Comparison of ENCODE assay signal across 9 cellular contexts in the genomic region with DNA sequence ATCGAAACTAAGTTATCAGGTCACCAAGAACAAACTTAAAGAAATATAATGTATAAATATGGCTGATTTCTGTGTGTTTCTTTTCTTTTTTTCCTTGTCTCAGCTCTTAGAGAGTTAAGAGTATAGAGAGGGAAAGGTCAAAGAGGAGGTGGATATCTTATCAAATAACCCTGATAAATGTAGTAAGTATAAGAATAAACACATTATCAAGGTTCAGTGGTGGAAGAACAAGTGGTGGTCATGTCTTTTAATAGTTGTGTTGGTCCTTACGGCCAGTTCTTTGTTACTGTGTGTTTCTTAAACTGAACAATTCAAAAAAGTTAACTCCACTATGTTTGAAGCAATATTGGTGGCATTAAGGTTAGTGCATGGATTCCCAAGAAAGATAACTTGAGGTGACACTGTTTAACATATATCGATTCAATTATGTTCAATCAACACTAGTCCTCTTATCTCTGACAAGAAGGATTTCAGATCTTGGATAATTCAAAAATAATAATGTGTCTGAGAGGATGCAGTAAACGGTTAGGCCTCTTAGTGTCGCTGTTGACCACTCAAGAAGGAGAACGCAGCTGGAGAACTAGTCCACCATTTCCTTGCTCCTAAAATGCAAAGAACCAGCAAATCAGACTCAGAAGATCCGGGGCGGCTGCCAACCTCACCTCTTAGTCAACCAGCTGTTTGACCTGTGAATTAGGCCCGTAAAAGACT. TPM values are rescaled to one million over a fixed set of nuclear protein-coding genes. Genes with fewer than 3 reads are reported as not detected.
DNase-seq lines count a peak whose midpoint lies in the region; ATAC-seq, FAIRE-seq and TF ChIP-seq lines count a peak whose summit lies in the region.
"Had no signal": no experiment of that assay in that cellular context is flagged by ENCODE, and none has a peak within 500 bp of the region (broad histone marks: within the 10 kb centered on the region; RNA-seq: fewer than 3 reads in every experiment).

A gene (plus strand): TSS at position 588 of the 711 bp plus-strand sequence. CDS start 205 bp downstream, outside the sequence.

- no peaks in the 10 kb centered on the region; the same call in 1 of the 2 replicates for H3K27me3 ChIP-seq in IMR-90 (ENCODE audit: control insufficient read depth, insufficient read depth, low read length)
- no peaks in the 10 kb centered on the region for H3K27me3 ChIP-seq in mucosa of rectum (ENCODE audit: control insufficient read depth in 2 of 2, insufficient read depth in 2 of 2, low read length in 2 of 2)

- H3K4me2 ChIP-seq in IMR-90 (ENCODE audit: low read depth, low read length) = peak within 1 kb of the TSS; percentile 58; the same call in 1 of the 2 replicates

- H2AK5ac ChIP-seq in IMR-90 (ENCODE audit: low read depth, low read length) = no peak within 1 kb of the TSS

- POLR2A ChIA-PET in IMR-90 (lab: Charles Lee; ENCODE audit: unreplicated experiment) = interaction anchor here (0.6 kb wide), 1 partner anchor 653 kb away, joined by 4 read pairs; no protein-coding TSS in a partner anchor

- intact Hi-C loops in IMR-90 (cut with micrococcal nuclease) = no loop called here

- CTCF ChIA-PET in IMR-90 (lab: Yijun Ruan, JAX) = interaction anchor here (1.0 kb wide), 1 partner anchor 224 kb away, joined by 4 read pairs; no protein-coding TSS in a partner anchor

- H2BK5ac ChIP-seq in IMR-90 (ENCODE audit: low read depth, low read length, poor library complexity, severe bottlenecking) = no peak within 1 kb of the TSS

- H3K9me3 ChIP-seq in IMR-90 (ENCODE audit: control insufficient read depth, insufficient read depth, low read length) (peaks cover 47% of the 10 kb centered on the region), mucosa of rectum (ENCODE audit: control insufficient read depth in 2 of 2, low read length in 2 of 2) (peaks cover 27 to 32% of the 10 kb centered on the region in 2 donors)

- H3K27ac ChIP-seq in IMR-90 (ENCODE audit: insufficient read depth, low read length) (peak within 1 kb of the TSS; percentile 44), mucosa of rectum (ENCODE audit: low read depth in 2 of 2, low read length in 2 of 2) (no peak within 1 kb of the TSS)

- no peaks in the 10 kb centered on the region for H3K4me1 ChIP-seq in IMR-90 (ENCODE audit: control insufficient read depth, insufficient read depth, low read length)
- no peaks in the 10 kb centered on the region for H3K4me1 ChIP-seq in mucosa of rectum (ENCODE audit: control insufficient read depth in 2 of 2, insufficient read depth in 2 of 2, low read length in 2 of 2)

- no peak within 1 kb of the TSS for H4K91ac ChIP-seq in IMR-90 (ENCODE audit: insufficient read depth, low read depth, low read length)

- BruUV-seq in IMR-90 (replicated peaks; lab: Mats Ljungman, UMichigan) = no TSS peak

- H3K9ac ChIP-seq in IMR-90 (ENCODE audit: low read depth, low read length) = peak within 1 kb of the TSS; percentile 21
- H3K9ac ChIP-seq in mucosa of rectum (ENCODE audit: low read depth in 1 of 2, low read length in 2 of 2) = no peak within 1 kb of the TSS

- H3K14ac ChIP-seq in IMR-90 (replicated peaks; ENCODE audit: low read depth, low read length) = 0 out of 2 replicates have a peak within 1 kb of the TSS, but pooled peaks have one; percentile 3

- no peak within 1 kb of the TSS for H2BK20ac ChIP-seq in IMR-90 (ENCODE audit: low read depth, low read length)

- H4K5ac ChIP-seq in IMR-90 (ENCODE audit: low read depth, low read length) = peak within 1 kb of the TSS; percentile 12; the same call in 1 of the 2 replicates

- H3K56ac ChIP-seq in IMR-90 (ENCODE audit: extremely low read depth, insufficient read depth, low read length) = no peak within 1 kb of the TSS

- WGBS in IMR-90 (ENCODE audit: extremely low coverage in 2 of 2, insufficient read length in 1 of 2), 2 experiments = no CpG with 5 or more reads among the region's 9 CpGs

- H3K79me1 ChIP-seq in IMR-90 (ENCODE audit: low read depth in 1 of 2, low read length in 2 of 2) = no peaks in the 10 kb centered on the region

- no peak within 1 kb of the TSS; the same call in 1 of the 2 replicates for H3K23ac ChIP-seq in IMR-90 (ENCODE audit: low read depth, low read length)

- H3K4me3 ChIP-seq in IMR-90 (ENCODE audit: insufficient read depth, low read depth, low read length) (peak within 1 kb of the TSS; percentile 48), mucosa of rectum (ENCODE audit: low read length in 2 of 2) (peak within 1 kb of the TSS; percentile 5 to 19)

- peak; percentile 57 for TF ChIP-seq CTCF in IMR-90 (conservative IDR thresholded peaks at IDR 0.05; ENCODE audit: low read depth, low read length)

- ATAC-seq in IMR-90 (ENCODE audit: low read depth) (peak; percentile 71), HG03025 (IDR thresholded peaks at IDR 0.05; ENCODE audit: low FRiP score, unreplicated experiment) (no peak)

- no peaks in the 10 kb centered on the region for H4K20me1 ChIP-seq in IMR-90 (ENCODE audit: insufficient read depth, low read length)

- H3K36me3 ChIP-seq in IMR-90 (ENCODE audit: control insufficient read depth, insufficient read depth, low read length) (peaks cover 4% of the 10 kb centered on the region; the same call in 1 of the 2 replicates), mucosa of rectum (ENCODE audit: control insufficient read depth in 2 of 2, insufficient read depth in 2 of 2, low read length in 2 of 2) (no peaks in the 10 kb centered on the region)

- peak within 1 kb of the TSS; percentile 87 for H2AFZ ChIP-seq in IMR-90 (replicated peaks; ENCODE audit: low read length, poor library complexity)

- no peak within 1 kb of the TSS for H3K4ac ChIP-seq in IMR-90 (ENCODE audit: low read depth, low read length)

- in situ Hi-C loops in IMR-90 (cut with MboI; ENCODE audit: low sequenced_read_pairs) = no loop called here

- DNase-seq in COR-L47 (lab: John Stamatoyannopoulos, UW) (peak; percentile 13), IMR-90 (peak; percentile 71), dermis blood vessel endothelial cell (peak; percentile 78), H54 (ENCODE audit: insufficient read length, low spot score) (no peak)
- no peak for DNase-seq in activated effector memory CD4-positive, alpha-beta T cell treated with anti-CD3 and anti-CD28 coated beads, Interleukin-2, amount 50 U/mL, for 16 hours
- no peak for DNase-seq in activated CD8-positive, alpha-beta memory T cell treated with anti-CD3 and anti-CD28 coated beads for 24 hours

- TF ChIP-seq POLR2A in IMR-90 (IDR thresholded peaks at IDR 0.05; ENCODE audit: low read depth, low read length) (no peak), H54 (IDR thresholded peaks at IDR 0.05; ENCODE audit: low read depth, low read length) (no peak)

- FAIRE-seq in H54 (lab: Jason Lieb, UNC) = no peak
- FAIRE-seq: islet of Langerhans had no signal

- H2BK15ac ChIP-seq in IMR-90 (ENCODE audit: low read depth, low read length) = no peak within 1 kb of the TSS

- dilution Hi-C loops in IMR-90 (cut with HindIII; ENCODE audit: low sequenced_read_pairs, unreplicated experiment) = no loop called here

- no peak within 1 kb of the TSS for H2AK9ac ChIP-seq in IMR-90 (replicated peaks; ENCODE audit: low read depth, low read length, poor library complexity)

- H3K9me1 ChIP-seq in IMR-90 (ENCODE audit: insufficient read depth, low read length) = no peaks in the 10 kb centered on the region

- peak within 1 kb of the TSS; percentile 51; the same call in 1 of the 2 replicates for H3K18ac ChIP-seq in IMR-90 (ENCODE audit: low read depth, low read length)

- no peak within 1 kb of the TSS for H2BK120ac ChIP-seq in IMR-90 (ENCODE audit: low read depth, low read length)

- peak within 1 kb of the TSS in 1 of 2 experiments; percentile 53; a peak in 1 of 4 replicates for H4K8ac ChIP-seq in IMR-90 (ENCODE audit: low read depth in 2 of 2, low read length in 2 of 2)

- peak; percentile 49 for TF ChIP-seq RAD21 in IMR-90 (IDR thresholded peaks at IDR 0.05; ENCODE audit: low read length)

TF ChIP-seq in IMR-90, 13 proteins besides CTCF, POLR2A, EP300 and RAD21:
- no peak for TF ChIP-seq CHD1 (IDR thresholded peaks at IDR 0.05; ENCODE audit: low read depth, low read length)

RNA-seq across cellular contexts. Expression of the gene that starts here (rescaled TPM):
- total RNA-seq in IMR-90 (2012; rRNA removed) (1.4 and 1.7 TPM in 2 replicates), dermis blood vessel endothelial cell (0.70 and 1.2 TPM in 2 replicates)
- polyA plus RNA-seq in IMR-90 (2012; rRNA removed) = 1.6 and 1.8 TPM in 2 replicates
- polyA plus RNA-seq in IMR-90 (2012; cell fraction: cytosol; rRNA removed) = 1.6 and 2.1 TPM in 2 replicates
- 4.1 and 4.4 TPM in 2 replicates for polyA plus RNA-seq in IMR-90 (2012; cell fraction: nucleus; rRNA removed; ENCODE audit: low replicate concordance)

Comparison
In these comparisons a context has a peak if more than half of its experiments do, and no peak if none do; other contexts are left out.
1. DNase-seq: peak in COR-L47 (single experiment), IMR-90 (single experiment) and dermis blood vessel endothelial cell (single experiment); none in H54 (single experiment), activated effector memory CD4-positive, alpha-beta T cell treated with anti-CD3 and anti-CD28 coated beads, Interleukin-2, amount 50 U/mL, for 16 hours (single experiment) and activated CD8-positive, alpha-beta memory T cell treated with anti-CD3 and anti-CD28 coated beads for 24 hours (single experiment).